15 cellular contexts compared by ENCODE assay signal in the genomic region with DNA sequence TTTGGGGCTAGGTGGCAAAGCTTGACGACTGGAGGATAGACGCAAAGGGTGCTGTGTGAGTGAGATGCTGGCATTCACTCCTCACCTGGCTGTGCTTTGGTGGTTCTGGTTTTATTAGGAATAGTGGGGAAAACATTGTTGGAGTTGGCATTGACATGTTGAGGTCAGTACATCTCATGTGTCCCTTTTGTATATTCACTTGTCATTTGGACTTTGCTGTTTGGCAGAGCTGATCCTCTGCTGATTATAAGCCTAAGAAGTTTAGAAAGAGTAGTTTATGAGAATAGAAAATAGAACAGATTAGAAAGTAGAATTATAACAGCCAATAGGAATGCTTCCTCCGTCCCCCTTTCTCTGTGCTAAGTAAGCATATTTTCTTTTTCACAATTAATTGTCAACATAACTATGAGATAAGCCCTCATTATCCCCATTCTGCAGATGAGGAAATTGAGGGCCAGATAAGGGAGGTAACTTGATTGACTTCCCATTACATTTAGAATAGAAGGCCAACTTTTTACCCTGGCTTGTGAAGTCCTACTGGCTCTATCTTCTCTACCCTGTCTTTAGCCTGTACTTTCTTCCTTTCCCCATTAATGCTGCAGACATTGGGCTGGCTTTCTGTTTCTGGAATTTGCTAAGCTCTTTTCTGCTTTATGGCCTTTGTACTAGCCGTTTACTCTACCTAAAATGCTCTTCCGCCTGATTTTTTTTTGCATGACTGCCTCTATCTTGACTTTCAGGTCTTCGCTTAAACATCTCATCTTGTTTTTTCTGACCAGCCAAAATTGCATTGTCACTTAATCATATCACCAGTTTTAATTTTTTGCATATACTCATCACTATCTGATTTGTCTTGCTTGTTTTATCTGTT. TPM values are rescaled to one million over a fixed set of nuclear protein-coding genes. Genes with fewer than 3 reads are reported as not detected.
DNase-seq lines count a peak whose midpoint lies in the region; ATAC-seq and TF ChIP-seq lines count a peak whose summit lies in the region.
"Had no signal": no experiment of that assay in that cellular context is flagged by ENCODE, and none has a peak within 500 bp of the region (broad histone marks: within the 10 kb centered on the region; RNA-seq: fewer than 3 reads in every experiment).

No MANE protein-coding gene starts in this region.

- intact Hi-C loops in CD8-positive, alpha-beta T cell (cut with DNase I, micrococcal nuclease): loop anchor here in 1 of 2 experiments (10.0 kb wide), 1 partner anchor 319 kb away; no protein-coding TSS in a partner anchor
- intact Hi-C loops in dendritic cell treated with granulocyte-macrophage colony-stimulating factor and Interleukin-4, amounts not matched to agents 40 ng/mL and 50 ng/mL, for 4 days (cut with micrococcal nuclease): loop anchor here (5.0 kb wide), 1 partner anchor 81 kb away; no protein-coding TSS in a partner anchor
- intact Hi-C loops in sigmoid colon (cut with DNase I): no loop called here

- no peak overlapping the region for H3K4me3 ChIP-seq in CD8-positive, alpha-beta T cell (ENCODE audit: low read depth, low read length)
- H3K4me3 ChIP-seq in Loucy (ENCODE audit: low read length, poor library complexity, severe bottlenecking): peak overlapping the region; percentile 2
- H3K4me3 ChIP-seq in sigmoid colon: no peak overlapping the region
- no peak overlapping the region for H3K4me3 ChIP-seq in H7 (ENCODE audit: insufficient read depth, low read depth, low read length)

- peaks cover 79% of the 10 kb centered on the region for H3K79me2 ChIP-seq in Loucy (ENCODE audit: insufficient read depth, low read length)

- peaks cover 4% of the 10 kb centered on the region; the same call in 1 of the 2 replicates for H3F3A ChIP-seq in Loucy (ENCODE audit: low read depth)

- H3K4me3 Mint-ChIP-seq in CD8-positive, alpha-beta T cell: peak overlapping the region; percentile 44
- H3K4me3 Mint-ChIP-seq in dendritic cell treated with granulocyte-macrophage colony-stimulating factor and Interleukin-4, amounts not matched to agents 40 ng/mL and 50 ng/mL, for 4 days: no peak overlapping the region

- no peak for TF ChIP-seq CTCF in CD8-positive, alpha-beta T cell (IDR thresholded peaks at IDR 0.05)
- TF ChIP-seq CTCF in Loucy (conservative IDR thresholded peaks at IDR 0.05; ENCODE audit: low read length): no peak
- TF ChIP-seq CTCF in sigmoid colon (IDR thresholded peaks at IDR 0.05): no peak

- no peaks in the 10 kb centered on the region for H3K9me3 Mint-ChIP-seq in CD8-positive, alpha-beta T cell
- H3K9me3 Mint-ChIP-seq in dendritic cell treated with granulocyte-macrophage colony-stimulating factor and Interleukin-4, amounts not matched to agents 40 ng/mL and 50 ng/mL, for 4 days: no peaks in the 10 kb centered on the region

- no peak overlapping the region for H3K27ac ChIP-seq in CD8-positive, alpha-beta T cell (ENCODE audit: low read depth, low read length)
- H3K27ac ChIP-seq in sigmoid colon: peak overlapping the region; percentile 82 to 90 (median 84)

- CTCF ChIA-PET in CD8-positive, alpha-beta T cell (lab: Charles Lee): interaction anchor here (1.3 to 2.0 kb wide), 2 partner anchors 11 to 127 kb away, joined by 4 to 8 read pairs; no protein-coding TSS in a partner anchor

- peaks cover 20% of the 10 kb centered on the region for H3K4me1 ChIP-seq in CD8-positive, alpha-beta T cell (ENCODE audit: insufficient read depth, low read length)
- H3K4me1 ChIP-seq in Loucy (ENCODE audit: insufficient read depth, low read length, poor library complexity, severe bottlenecking) (peaks cover 59% of the 10 kb centered on the region), sigmoid colon (peaks cover 0 to 49% (median 42%) of the 10 kb centered on the region in 4 donors)

- DNase-seq in CD8-positive, alpha-beta T cell: no peak
- DNase-seq in sigmoid colon (no peak), ureter (ENCODE audit: low spot score) (no peak), NCI-H1105 treated with DMSO at 0.1 percent for 48 hours (lab: John Stamatoyannopoulos, UW) (no peak), DMS 273 treated with DMSO at 0.1 percent for 48 hours (lab: John Stamatoyannopoulos, UW) (no peak), H7 (no peak)
- DNase-seq: activated naive CD4-positive, alpha-beta T cell treated with Interleukin-2 at 50 U/mL for 16 hours; Caco-2; Kasumi-1; midbrain; NCI-H2081; NK-92 treated with Interleukin-12 subunit alpha and Interleukin-12 subunit beta, amount 100 ng/mL, for 24 hours; retina had no signal

- no peak for TF ChIP-seq POLR2A in sigmoid colon (IDR thresholded peaks at IDR 0.05)

- H3K27ac Mint-ChIP-seq in CD8-positive, alpha-beta T cell: peak overlapping the region; percentile 94
- H3K27ac Mint-ChIP-seq in dendritic cell treated with granulocyte-macrophage colony-stimulating factor and Interleukin-4, amounts not matched to agents 40 ng/mL and 50 ng/mL, for 4 days: peak overlapping the region; percentile 40

- TF ChIP-seq EP300 in sigmoid colon (IDR thresholded peaks at IDR 0.05): no peak

- H2AFZ ChIP-seq in Loucy (ENCODE audit: low read length): no peak overlapping the region

- H3K27me3 ChIP-seq in CD8-positive, alpha-beta T cell (ENCODE audit: insufficient read depth, low read length): no peaks in the 10 kb centered on the region
- H3K27me3 ChIP-seq in Loucy (ENCODE audit: insufficient read depth, low read length, poor library complexity, severe bottlenecking): no peaks in the 10 kb centered on the region
- H3K27me3 ChIP-seq in sigmoid colon: no peaks in the 10 kb centered on the region
- H3K27me3 ChIP-seq in H7 (ENCODE audit: control insufficient read depth, insufficient read depth, low read length): no peaks in the 10 kb centered on the region

- H4K20me1 ChIP-seq in Loucy (ENCODE audit: insufficient read depth, low read length, poor library complexity, severe bottlenecking): peaks cover 12% of the 10 kb centered on the region

- H3K4me1 Mint-ChIP-seq in CD8-positive, alpha-beta T cell (ENCODE audit: low read depth): peaks cover 65% of the 10 kb centered on the region
- H3K4me1 Mint-ChIP-seq in dendritic cell treated with granulocyte-macrophage colony-stimulating factor and Interleukin-4, amounts not matched to agents 40 ng/mL and 50 ng/mL, for 4 days (ENCODE audit: low read depth): peaks cover 56% of the 10 kb centered on the region

- H3K36me3 Mint-ChIP-seq in CD8-positive, alpha-beta T cell: peaks cover 25% of the 10 kb centered on the region
- peaks cover 16% of the 10 kb centered on the region for H3K36me3 Mint-ChIP-seq in dendritic cell treated with granulocyte-macrophage colony-stimulating factor and Interleukin-4, amounts not matched to agents 40 ng/mL and 50 ng/mL, for 4 days (ENCODE audit: low read depth)

- peak overlapping the region; percentile 62 for H3K9ac ChIP-seq in Loucy (ENCODE audit: low read depth, low read length, poor library complexity, severe bottlenecking)

- WGBS in sigmoid colon, 2 donors: 83 to 85% methylated on average over 6 of the region's 6 CpGs

- H3K9me3 ChIP-seq in CD8-positive, alpha-beta T cell (ENCODE audit: low read length): no peaks in the 10 kb centered on the region
- H3K9me3 ChIP-seq in Loucy (ENCODE audit: insufficient read depth, low read depth, low read length) (no peaks in the 10 kb centered on the region), sigmoid colon (no peaks in the 10 kb centered on the region)
- H3K9me3 ChIP-seq: Caco-2 had no signal

- no peaks in the 10 kb centered on the region for H3K9me2 ChIP-seq in Loucy (replicated peaks; ENCODE audit: low read depth, low read length)

- H3K4me2 ChIP-seq in Loucy (ENCODE audit: low read depth, low read length, poor library complexity, severe bottlenecking): peak overlapping the region; percentile 94

- H3K36me3 ChIP-seq in CD8-positive, alpha-beta T cell (ENCODE audit: insufficient read depth, low read length): no peaks in the 10 kb centered on the region
- no peaks in the 10 kb centered on the region; the same call in 1 of the 2 replicates for H3K36me3 ChIP-seq in Loucy (ENCODE audit: insufficient read depth, low read length)
- H3K36me3 ChIP-seq in sigmoid colon: peaks cover 0 to 15% (median 0%) of the 10 kb centered on the region in 4 donors
- H3K36me3 ChIP-seq in H7 (replicated peaks; ENCODE audit: control insufficient read depth, insufficient read depth, low read length): no peaks in the 10 kb centered on the region

- POLR2A ChIA-PET in CD8-positive, alpha-beta T cell (lab: Charles Lee): interaction anchor here (0.6 to 3.7 kb wide), 4 partner anchors 12 to 124 kb away, joined by 3 to 25 read pairs (median 5); a partner anchor contains a TSS

- no peaks in the 10 kb centered on the region for H3K27me3 Mint-ChIP-seq in CD8-positive, alpha-beta T cell (ENCODE audit: low read depth)
- no peaks in the 10 kb centered on the region for H3K27me3 Mint-ChIP-seq in dendritic cell treated with granulocyte-macrophage colony-stimulating factor and Interleukin-4, amounts not matched to agents 40 ng/mL and 50 ng/mL, for 4 days

- ATAC-seq in CD8-positive, alpha-beta T cell: no peak

RNA-seq across cellular contexts. Expression of a gene that starts 12.8 kb away (rescaled TPM):
- 10 to 100 TPM; 57.5 to 62.3 TPM for total RNA-seq in CD8-positive, alpha-beta T cell
- 100 to 1,000 TPM; 111 to 206 (median 134) TPM for total RNA-seq in sigmoid colon
- polyA plus RNA-seq in sigmoid colon: 10 to 100 TPM in 1 of 3 donors, 1 to 10 TPM in 2; 1.4 to 20.0 (median 4.2) TPM
- total RNA-seq in ureter: 98.1 TPM
- total RNA-seq in H7 (2014; rRNA removed; shearing (Covaris generic)): 4.3 and 4.4 TPM in 2 replicates

RNA-seq across cellular contexts. Expression of a gene that starts 38.9 kb away (rescaled TPM):
- 1 to 10 TPM; 7.6 to 7.8 TPM for total RNA-seq in CD8-positive, alpha-beta T cell
- total RNA-seq in sigmoid colon: 10 to 100 TPM; 20.2 to 57.4 (median 31.0) TPM
- polyA plus RNA-seq in sigmoid colon: 10 to 100 TPM in 2 of 3 donors, 1 to 10 TPM in 1; 8.4 to 23.3 (median 12.9) TPM
- total RNA-seq in ureter: 42.6 TPM
- total RNA-seq in H7 (2014; rRNA removed; shearing (Covaris generic)): 11.6 and 16.9 TPM in 2 replicates

Comparison
In these comparisons a context has a peak if more than half of its experiments do, and no peak if none do; other contexts are left out.
1. RNA of a gene that starts 12.8 kb away (total RNA-seq): 111 to 206 TPM in sigmoid colon, 98.1 TPM in ureter (single experiment) and 57.5 to 62.3 TPM in CD8-positive, alpha-beta T cell; 4.3 to 4.4 TPM in H7; every median in the first group is over 10 times any median in the second.